In the genomic region with DNA sequence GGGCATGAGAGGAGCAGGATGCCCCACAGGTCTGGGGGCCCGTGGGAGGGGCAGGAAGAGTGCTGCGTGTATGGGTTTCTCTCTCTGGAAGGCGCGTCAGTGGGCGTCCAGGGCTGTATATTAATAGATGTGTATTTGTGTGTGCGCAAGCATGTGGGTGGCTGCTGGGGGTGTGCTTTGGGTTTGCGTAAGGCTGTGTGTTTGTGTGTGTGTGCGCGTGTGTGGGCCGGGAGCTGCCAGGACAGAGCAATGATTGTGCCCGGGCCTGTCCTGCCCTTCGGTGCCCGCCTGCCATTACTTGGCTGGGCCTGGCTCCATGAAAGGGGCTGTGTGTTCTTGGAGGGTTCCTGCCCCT, we compare ENCODE assay signal across 12 cellular contexts. TPM values are rescaled to one million over a fixed set of nuclear protein-coding genes. Genes with fewer than 3 reads are reported as not detected.
DNase-seq lines count a peak whose midpoint lies in the region; ATAC-seq and TF ChIP-seq lines count a peak whose summit lies in the region.
"Had no signal": no experiment of that assay in that cellular context is flagged by ENCODE, and none has a peak within 500 bp of the region (broad histone marks: within the 10 kb centered on the region; RNA-seq: fewer than 3 reads in every experiment).

No MANE protein-coding gene starts in this region.

- CTCF ChIA-PET in Panc1 (lab: Charles Lee) = no interaction called here

- in situ Hi-C loops in Panc1 (cut with HindIII; ENCODE audit: low pct_unique_long_range_greater_than_20kb, low sequenced_read_pairs) = no loop called here

- no peaks in the 10 kb centered on the region for H3K9me3 ChIP-seq in CD4-positive, CD25-positive, alpha-beta regulatory T cell (ENCODE audit: control insufficient read depth in 2 of 2, low read length in 2 of 2)
- no peaks in the 10 kb centered on the region for H3K9me3 ChIP-seq in Panc1 (ENCODE audit: control insufficient read depth, insufficient read depth, low read depth, low read length)
- no peaks in the 10 kb centered on the region for H3K9me3 ChIP-seq in esophagus (ENCODE audit: control insufficient read depth in 2 of 2, insufficient read depth in 1 of 2, low read depth in 1 of 2, low read length in 1 of 2)
- H3K9me3 ChIP-seq in prostate gland = no peaks in the 10 kb centered on the region
- H3K9me3 ChIP-seq in effector memory CD4-positive, alpha-beta T cell (ENCODE audit: control insufficient read depth, low read length) = no peaks in the 10 kb centered on the region
- H3K9me3 ChIP-seq in MG63 = no peaks in the 10 kb centered on the region
- H3K9me3 ChIP-seq: ovary had no signal

- peaks cover 4% of the 10 kb centered on the region for H3K27me3 Mint-ChIP-seq in CD4-positive, CD25-positive, alpha-beta regulatory T cell

- BruUV-seq in Panc1 (replicated peaks; lab: Mats Ljungman, UMichigan) = no TSS peak

- peaks cover 4% of the 10 kb centered on the region for H3K36me3 Mint-ChIP-seq in CD4-positive, CD25-positive, alpha-beta regulatory T cell
- H3K36me3 Mint-ChIP-seq: activated naive CD4-positive, alpha-beta T cell treated with anti-CD3 and anti-CD28 coated beads, Interleukin-2, amount 10 ng/mL, durations not matched to agents 7 days and 5 days had no signal

- no peak overlapping the region for H3K4me3 ChIP-seq in CD4-positive, CD25-positive, alpha-beta regulatory T cell (ENCODE audit: low read depth, low read length)
- no peak overlapping the region for H3K4me3 ChIP-seq in Panc1 (ENCODE audit: low read depth in 2 of 2, low read length in 2 of 2)
- H3K4me3 ChIP-seq in esophagus (ENCODE audit: low read depth in 1 of 2, low read length in 2 of 2) = no peak overlapping the region
- H3K4me3 ChIP-seq in prostate gland = no peak overlapping the region
- H3K4me3 ChIP-seq in effector memory CD4-positive, alpha-beta T cell (ENCODE audit: insufficient read depth, low read depth, low read length, poor library complexity, severe bottlenecking) = no peak overlapping the region
- no peak overlapping the region for H3K4me3 ChIP-seq in MG63
- H3K4me3 ChIP-seq: ovary had no signal

- intact Hi-C loops in Panc1 (cut with micrococcal nuclease; ENCODE audit: unreplicated experiment) = no loop called here
- intact Hi-C loops in prostate gland (cut with DNase I) = no loop called here

- no peaks in the 10 kb centered on the region for H3K36me3 ChIP-seq in CD4-positive, CD25-positive, alpha-beta regulatory T cell (ENCODE audit: control insufficient read depth, insufficient read depth, low read length)
- H3K36me3 ChIP-seq in Panc1 (ENCODE audit: control insufficient read depth, insufficient read depth, low read length) = no peaks in the 10 kb centered on the region
- H3K36me3 ChIP-seq in esophagus (ENCODE audit: control insufficient read depth in 2 of 2, insufficient read depth in 2 of 2, low read length in 1 of 2) = no peaks in the 10 kb centered on the region
- no peaks in the 10 kb centered on the region for H3K36me3 ChIP-seq in prostate gland
- H3K36me3 ChIP-seq in effector memory CD4-positive, alpha-beta T cell (ENCODE audit: control insufficient read depth, insufficient read depth, low read length) = no peaks in the 10 kb centered on the region
- H3K36me3 ChIP-seq in MG63 = no peaks in the 10 kb centered on the region; the same call in 1 of the 2 replicates
- H3K36me3 ChIP-seq: ovary had no signal

- no peaks in the 10 kb centered on the region for H3K9me3 Mint-ChIP-seq in CD4-positive, CD25-positive, alpha-beta regulatory T cell
- H3K9me3 Mint-ChIP-seq: activated naive CD4-positive, alpha-beta T cell treated with anti-CD3 and anti-CD28 coated beads, Interleukin-2, amount 10 ng/mL, durations not matched to agents 7 days and 5 days had no signal

- no peak overlapping the region for H3K27ac ChIP-seq in CD4-positive, CD25-positive, alpha-beta regulatory T cell (ENCODE audit: insufficient read depth, low read length, poor library complexity, severe bottlenecking)
- H3K27ac ChIP-seq in Panc1 (ENCODE audit: low read length) = peak overlapping the region; percentile 74
- peak overlapping the region; percentile 66 to 69 for H3K27ac ChIP-seq in esophagus (ENCODE audit: low read depth in 2 of 2, low read length in 1 of 2)
- H3K27ac ChIP-seq in prostate gland = peak overlapping the region; percentile 66 to 73
- no peak overlapping the region for H3K27ac ChIP-seq in effector memory CD4-positive, alpha-beta T cell (ENCODE audit: insufficient read depth, low read length, poor library complexity, severe bottlenecking)

- H3K27ac Mint-ChIP-seq in CD4-positive, CD25-positive, alpha-beta regulatory T cell = peak overlapping the region in 2 of 3 donors; percentile 55 to 68
- H3K27ac Mint-ChIP-seq: activated naive CD4-positive, alpha-beta T cell treated with anti-CD3 and anti-CD28 coated beads, Interleukin-2, amount 10 ng/mL, durations not matched to agents 7 days and 5 days had no signal

- peaks cover 12% of the 10 kb centered on the region for H3K4me1 ChIP-seq in CD4-positive, CD25-positive, alpha-beta regulatory T cell (ENCODE audit: control insufficient read depth, insufficient read depth, low read length, poor library complexity, severe bottlenecking)
- H3K4me1 ChIP-seq in Panc1 (ENCODE audit: control insufficient read depth, insufficient read depth, low read length) (peaks cover 33% of the 10 kb centered on the region), esophagus (ENCODE audit: control insufficient read depth in 2 of 2, insufficient read depth in 2 of 2, low read length in 1 of 2) (peaks cover 10 to 27% of the 10 kb centered on the region in 2 donors), prostate gland (replicated peaks) (peaks cover 12% of the 10 kb centered on the region)
- no peaks in the 10 kb centered on the region for H3K4me1 ChIP-seq in effector memory CD4-positive, alpha-beta T cell (ENCODE audit: control insufficient read depth, insufficient read depth, low read length, poor library complexity, severe bottlenecking)

- TF ChIP-seq POLR2A in prostate gland (IDR thresholded peaks at IDR 0.05) = peak; percentile 21

- POLR2A ChIA-PET in Panc1 (lab: Charles Lee) = no interaction called here

- TF ChIP-seq CTCF in Panc1 (IDR thresholded peaks at IDR 0.05) = no peak
- no peak for TF ChIP-seq CTCF in prostate gland (IDR thresholded peaks at IDR 0.05)

- ATAC-seq in CD4-positive, CD25-positive, alpha-beta regulatory T cell (ENCODE audit: low read depth in 2 of 2) = no peak
- no peak for ATAC-seq in Panc1

- DNase-seq in CD4-positive, CD25-positive, alpha-beta regulatory T cell = no peak
- DNase-seq in Panc1 (ENCODE audit: low read depth, low spot score) (no peak), prostate gland (ENCODE audit: low spot score) (peak; percentile 44), MG63 (no peak), AG20443 (ENCODE audit: low spot score) (no peak)
- no peak for DNase-seq in effector memory CD4-positive, alpha-beta T cell
- no peak for DNase-seq in stimulated activated CD4-positive, alpha-beta T cell treated with anti-CD3 and anti-CD28 coated beads, Interleukin-12 subunit alpha, Interleukin-12 subunit beta, amount 100 ng/mL, for 4 hours
- DNase-seq: activated naive CD4-positive, alpha-beta T cell treated with anti-CD3 and anti-CD28 coated beads, Interleukin-2, amount 10 ng/mL, durations not matched to agents 7 days and 5 days; NCI-H2029 treated with DMSO at 0.1 percent for 48 hours had no signal

- no peaks in the 10 kb centered on the region for H3K27me3 ChIP-seq in CD4-positive, CD25-positive, alpha-beta regulatory T cell (ENCODE audit: control insufficient read depth, insufficient read depth, low read length)
- no peaks in the 10 kb centered on the region for H3K27me3 ChIP-seq in Panc1 (ENCODE audit: control insufficient read depth, insufficient read depth, low read length)
- H3K27me3 ChIP-seq in esophagus (ENCODE audit: control insufficient read depth in 1 of 2, insufficient read depth in 2 of 2, low read length in 2 of 2) = no peaks in the 10 kb centered on the region
- H3K27me3 ChIP-seq in prostate gland (replicated peaks; ENCODE audit: insufficient read depth) = no peaks in the 10 kb centered on the region
- H3K27me3 ChIP-seq in effector memory CD4-positive, alpha-beta T cell (replicated peaks; ENCODE audit: control insufficient read depth, insufficient read depth, low read length, poor library complexity, severe bottlenecking) = no peaks in the 10 kb centered on the region
- H3K27me3 ChIP-seq in MG63 = no peaks in the 10 kb centered on the region
- H3K27me3 ChIP-seq: ovary had no signal

- peaks cover 0 to 20% (median 9%) of the 10 kb centered on the region in 4 donors for H3K4me1 Mint-ChIP-seq in CD4-positive, CD25-positive, alpha-beta regulatory T cell

- peak overlapping the region in 2 of 4 donors; percentile 30 to 38 for H3K4me3 Mint-ChIP-seq in CD4-positive, CD25-positive, alpha-beta regulatory T cell
- H3K4me3 Mint-ChIP-seq: activated naive CD4-positive, alpha-beta T cell treated with anti-CD3 and anti-CD28 coated beads, Interleukin-2, amount 10 ng/mL, durations not matched to agents 7 days and 5 days had no signal

- 39 to 49% methylated on average over 13 of the region's 13 CpGs for WGBS in esophagus, 2 donors
- WGBS in prostate gland = 31% methylated on average over 13 of the region's 13 CpGs

RNA-seq across cellular contexts. Expression of gene CSPG4, which starts 16.4 kb away (rescaled TPM):
- not detected for total RNA-seq in CD4-positive, CD25-positive, alpha-beta regulatory T cell
- not detected for polyA plus RNA-seq in CD4-positive, CD25-positive, alpha-beta regulatory T cell
- 17.5 TPM for total RNA-seq in Panc1 (2021; ENCODE audit: unreplicated experiment)
- polyA plus RNA-seq in Panc1 (2012; ENCODE audit: insufficient read length) = 15.5 TPM
- polyA plus RNA-seq in esophagus = 1 to 10 TPM; 3.0 to 4.0 TPM
- total RNA-seq in prostate gland = 10 to 100 TPM; 14.3 to 29.4 TPM
- 13.4 and 19.6 TPM in 2 replicates for total RNA-seq in MG63 (2014; rRNA removed; shearing (Covaris generic); ENCODE audit: low replicate concordance)
- polyA plus RNA-seq: CD14-positive monocyte had no signal

RNA-seq across cellular contexts. Expression of gene SNX33, which starts 48.6 kb away (rescaled TPM):
- 2.1 TPM for total RNA-seq in CD4-positive, CD25-positive, alpha-beta regulatory T cell
- polyA plus RNA-seq in CD4-positive, CD25-positive, alpha-beta regulatory T cell = 1 to 10 TPM in 1 of 4 donors, under 1 TPM in 3; 0.03 to 1.0 (median 0.53) TPM
- total RNA-seq in Panc1 (2021; ENCODE audit: unreplicated experiment) (17.0 TPM), prostate gland (10 to 100 TPM; 23.6 to 25.6 TPM)
- 19.5 TPM for polyA plus RNA-seq in Panc1 (2012; ENCODE audit: insufficient read length)
- 10 to 100 TPM; 24.0 to 43.4 TPM for polyA plus RNA-seq in esophagus
- 13.4 and 20.8 TPM in 2 replicates for total RNA-seq in MG63 (2014; rRNA removed; shearing (Covaris generic); ENCODE audit: low replicate concordance)

RNA-seq across cellular contexts. Expression of gene IMP3, which starts 56.3 kb away (rescaled TPM):
- total RNA-seq in CD4-positive, CD25-positive, alpha-beta regulatory T cell = 40.5 TPM
- polyA plus RNA-seq in CD4-positive, CD25-positive, alpha-beta regulatory T cell = 100 to 1,000 TPM; 216 to 303 (median 283) TPM
- total RNA-seq in Panc1 (2021; ENCODE audit: unreplicated experiment) = 56.0 TPM
- 58.5 TPM for polyA plus RNA-seq in Panc1 (2012; ENCODE audit: insufficient read length)
- 10 to 100 TPM; 59.4 to 91.1 TPM for polyA plus RNA-seq in esophagus
- total RNA-seq in prostate gland = 100 to 1,000 TPM; 125 to 277 TPM
- total RNA-seq in MG63 (2014; rRNA removed; shearing (Covaris generic); ENCODE audit: low replicate concordance) = 122 and 150 TPM in 2 replicates

Comparison
In these comparisons a context has a peak if more than half of its experiments do, and no peak if none do; other contexts are left out.
1. H3K27ac ChIP-seq: peak in Panc1 (single experiment), esophagus (2 of 2) and prostate gland (2 of 2); none in CD4-positive, CD25-positive, alpha-beta regulatory T cell (single experiment) and effector memory CD4-positive, alpha-beta T cell (single experiment).
2. RNA of gene CSPG4, which starts 16.4 kb away (total RNA-seq): 14.3 to 29.4 TPM in prostate gland, 13.4 to 19.6 TPM in MG63 and 17.5 TPM in Panc1 (single experiment); not detected in CD4-positive, CD25-positive, alpha-beta regulatory T cell (single experiment); every median in the first group is over 10 times any median in the second.